Comparison of ENCODE assay signal across 25 cellular contexts in the genomic region with DNA sequence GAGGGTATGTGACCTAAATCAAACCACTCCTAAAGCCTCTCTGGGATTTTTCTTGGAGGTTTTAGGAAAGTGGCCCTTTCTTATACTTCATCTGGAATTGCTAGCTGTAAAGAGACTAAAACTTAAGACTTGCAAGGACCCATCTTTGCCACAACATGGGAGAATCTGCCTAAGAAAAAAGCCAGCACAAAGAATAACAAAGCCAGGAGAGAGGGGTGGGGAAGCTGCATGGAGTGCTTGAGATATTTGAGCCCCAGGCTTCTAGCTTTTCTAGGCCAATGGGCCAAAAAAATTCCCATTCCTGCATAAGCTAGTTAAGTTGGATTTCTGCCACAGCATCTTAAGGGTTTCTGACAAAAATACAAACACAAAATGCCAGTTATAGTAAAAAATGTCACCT. TPM values are rescaled to one million over a fixed set of nuclear protein-coding genes. Genes with fewer than 3 reads are reported as not detected.
A peak's percentile ranks its signal among the peaks of the same experiment; 100 is the strongest.
DNase-seq lines count a peak whose midpoint lies in the region; ATAC-seq and TF ChIP-seq lines count a peak whose summit lies in the region.
"Had no signal": no experiment of that assay in that cellular context is flagged by ENCODE, and none has a peak within 500 bp of the region (broad histone marks: within the 10 kb centered on the region; RNA-seq: fewer than 3 reads in every experiment).

No MANE protein-coding gene starts in this region.

- DNase-seq in EH (ENCODE audit: low read depth) (peak; percentile 11), NT2/D1 (ENCODE audit: low read depth, low spot score) (peak; percentile 70), iPS DF 19.7 (ENCODE audit: low read depth, low spot score) (peak; percentile 42), myocyte (ENCODE audit: low read depth) (peak; percentile 4), GM10266 (ENCODE audit: extremely low spot score) (no peak), NCI-H187 treated with DMSO at 0.1 percent for 48 hours (lab: John Stamatoyannopoulos, UW) (no peak), testis (no peak)
- no peak for DNase-seq in stimulated activated naive B cell treated with anti-CD40 and anti-IgM and Interleukin-4, amounts not matched to agents 10 μg/mL and 1 μg/mL and 100 μg/mL, for 72 hours
- DNase-seq: ACHN; Caco-2; CD4-positive, alpha-beta memory T cell; DMS 273 treated with DMSO at 0.1 percent for 48 hours; DND-41; IMR-90; NCI-H1105 treated with DMSO at 0.1 percent for 48 hours; NCI-H2081 treated with DMSO at 0.1 percent for 48 hours; NCI-H2171 treated with DMSO at 0.1 percent for 48 hours; NCI-H524 treated with DMSO at 0.1 percent for 48 hours; NCI-H82; OCI-M1 had no signal

- H3K9me3 Mint-ChIP-seq in stimulated activated naive B cell treated with anti-CD40 and anti-IgM and Interleukin-4, amounts not matched to agents 10 μg/mL and 1 μg/mL and 100 μg/mL, for 72 hours = no peaks in the 10 kb centered on the region
- H3K9me3 Mint-ChIP-seq: CD4-positive, alpha-beta memory T cell had no signal

- no peaks in the 10 kb centered on the region for H3K27me3 ChIP-seq in NT2/D1 (ENCODE audit: insufficient read depth, insufficient read length)
- no peaks in the 10 kb centered on the region for H3K27me3 ChIP-seq in testis
- H3K27me3 ChIP-seq: BLaER1 had no signal

- no peaks in the 10 kb centered on the region for H3K36me3 Mint-ChIP-seq in stimulated activated naive B cell treated with anti-CD40 and anti-IgM and Interleukin-4, amounts not matched to agents 10 μg/mL and 1 μg/mL and 100 μg/mL, for 72 hours
- H3K36me3 Mint-ChIP-seq: CD4-positive, alpha-beta memory T cell had no signal

- H3K36me3 ChIP-seq in NT2/D1 (ENCODE audit: insufficient read depth, insufficient read length, low read length) (no peaks in the 10 kb centered on the region), testis (ENCODE audit: low read depth, missing control alignments) (no peaks in the 10 kb centered on the region)
- H3K36me3 ChIP-seq: BLaER1 had no signal

- intact Hi-C loops in testis (cut with DNase I; ENCODE audit: low total_unique reads) = no loop called here

- H3K4me3 ChIP-seq in NT2/D1 (ENCODE audit: insufficient read length, low read depth) (no peak overlapping the region), testis (no peak overlapping the region)
- H3K4me3 ChIP-seq: BLaER1 had no signal

- H3K4me3 Mint-ChIP-seq in stimulated activated naive B cell treated with anti-CD40 and anti-IgM and Interleukin-4, amounts not matched to agents 10 μg/mL and 1 μg/mL and 100 μg/mL, for 72 hours = no peak overlapping the region
- H3K4me3 Mint-ChIP-seq: CD4-positive, alpha-beta memory T cell had no signal

- H3K27ac ChIP-seq in testis = no peak overlapping the region
- H3K27ac ChIP-seq: 22Rv1, BLaER1, HL-60, KMS-11 had no signal

- no peak for ATAC-seq in stimulated activated naive B cell treated with anti-CD40 and anti-IgM and Interleukin-4, amounts not matched to agents 10 μg/mL and 1 μg/mL and 100 μg/mL, for 72 hours (replicated peaks)
- ATAC-seq: Right ventricle myocardium inferior had no signal

- H3K4me1 Mint-ChIP-seq in stimulated activated naive B cell treated with anti-CD40 and anti-IgM and Interleukin-4, amounts not matched to agents 10 μg/mL and 1 μg/mL and 100 μg/mL, for 72 hours = no peaks in the 10 kb centered on the region
- H3K4me1 Mint-ChIP-seq: CD4-positive, alpha-beta memory T cell had no signal

- no peak for TF ChIP-seq CTCF in GM10266 (IDR thresholded peaks at IDR 0.05; ENCODE audit: control insufficient read depth, insufficient read depth, low read depth, missing control alignments)
- TF ChIP-seq CTCF in testis (IDR thresholded peaks at IDR 0.05) = no peak

- H3K9me3 ChIP-seq in NT2/D1 (ENCODE audit: insufficient read depth, low read length) (no peaks in the 10 kb centered on the region; the same call in 1 of the 2 replicates), testis (no peaks in the 10 kb centered on the region)
- H3K9me3 ChIP-seq: BLaER1 had no signal

- no peaks in the 10 kb centered on the region for H3K4me1 ChIP-seq in NT2/D1 (ENCODE audit: insufficient read depth, insufficient read length)
- H3K4me1 ChIP-seq in testis = no peaks in the 10 kb centered on the region

- TF ChIP-seq POLR2A in testis (IDR thresholded peaks at IDR 0.05) = no peak

- H3K9ac ChIP-seq in NT2/D1 (ENCODE audit: insufficient read length, low read depth) = no peak overlapping the region
- H3K9ac ChIP-seq: BLaER1, KMS-11 had no signal

- no peaks in the 10 kb centered on the region for H3K27me3 Mint-ChIP-seq in stimulated activated naive B cell treated with anti-CD40 and anti-IgM and Interleukin-4, amounts not matched to agents 10 μg/mL and 1 μg/mL and 100 μg/mL, for 72 hours
- H3K27me3 Mint-ChIP-seq: CD4-positive, alpha-beta memory T cell had no signal

- H3K27ac Mint-ChIP-seq in stimulated activated naive B cell treated with anti-CD40 and anti-IgM and Interleukin-4, amounts not matched to agents 10 μg/mL and 1 μg/mL and 100 μg/mL, for 72 hours = no peak overlapping the region
- H3K27ac Mint-ChIP-seq: CD4-positive, alpha-beta memory T cell had no signal

RNA-seq across cellular contexts. Expression of a gene that starts 38.5 kb away (rescaled TPM):
- 2.4 and 3.4 TPM in 2 replicates for total RNA-seq in myocyte
- polyA plus RNA-seq in myocyte (2012) = 4.9 TPM
- total RNA-seq in testis = 10 to 100 TPM in 1 of 2 donors, 1 to 10 TPM in 1; 6.8 to 10.2 TPM
- polyA plus RNA-seq in testis (ENCODE audit: insufficient read depth, low read depth, low replicate concordance) = 6.9 TPM
- total RNA-seq: CD4-positive, alpha-beta memory T cell had no signal
- polyA plus RNA-seq: CD4-positive, alpha-beta memory T cell had no signal

Comparison
In these comparisons a context has a peak if more than half of its experiments do, and no peak if none do; other contexts are left out.
1. DNase-seq: peak in EH (single experiment), NT2/D1 (single experiment), iPS DF 19.7 (single experiment) and myocyte (single experiment); none in GM10266 (single experiment), NCI-H187 treated with DMSO at 0.1 percent for 48 hours (single experiment), stimulated activated naive B cell treated with anti-CD40 and anti-IgM and Interleukin-4, amounts not matched to agents 10 μg/mL and 1 μg/mL and 100 μg/mL, for 72 hours (single experiment) and testis (single experiment).